ENCODE assay signal across 7 cellular contexts in the genomic region with DNA sequence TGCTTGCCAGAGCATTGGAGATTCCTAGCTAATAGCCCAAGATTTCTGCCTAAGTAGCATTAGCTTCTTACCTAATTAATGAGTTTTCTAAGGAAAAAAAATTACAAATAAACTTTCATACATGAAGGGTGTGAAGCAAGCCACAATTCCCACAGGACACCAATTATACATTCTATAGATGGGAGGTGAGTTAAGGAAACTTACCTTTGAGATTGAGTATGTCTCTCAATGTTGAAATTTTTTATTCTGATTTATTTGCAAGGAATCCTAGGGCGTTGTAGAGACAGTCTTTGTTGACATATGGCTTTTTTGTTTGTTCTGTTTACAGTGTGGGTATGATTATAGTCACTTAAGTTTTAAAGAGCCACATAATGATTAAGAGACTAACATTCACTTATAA.
"Had no signal": no experiment of that assay in that cellular context is flagged by ENCODE, and none has a peak within 500 bp of the region (broad histone marks: within the 10 kb centered on the region; RNA-seq: fewer than 3 reads in every experiment).

No MANE protein-coding gene starts in this region.

- DNase-seq: GDM1, GF-D8 had no signal

- FAIRE-seq: GM12878, GM12891, GM12892, GM18507, GM19239 had no signal

- ATAC-seq: GM12878 had no signal

- H3K4me3 ChIP-seq: GM12878 had no signal
